ENCODE assay signal across 20 cellular contexts in the genomic region with DNA sequence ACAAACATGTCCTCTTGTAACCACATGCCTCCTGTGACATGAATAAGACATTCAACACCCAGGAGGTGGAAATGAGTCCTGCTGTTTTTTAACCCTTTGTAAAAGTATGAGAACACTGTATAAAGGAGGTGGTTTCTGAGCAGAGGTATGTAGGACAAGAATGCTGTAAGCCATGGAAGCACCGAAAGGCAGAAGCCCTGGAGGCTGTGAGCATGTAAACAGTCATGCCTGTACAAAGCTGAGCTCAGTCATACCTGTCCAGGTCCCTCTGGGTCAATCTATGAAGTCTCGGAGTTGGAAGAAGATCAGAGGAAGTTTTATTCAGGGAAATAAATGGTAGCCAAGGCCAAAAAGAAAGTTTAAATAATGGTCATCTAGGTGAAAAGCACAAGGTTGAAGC.
"Had no signal": no experiment of that assay in that cellular context is flagged by ENCODE, and none has a peak within 500 bp of the region (broad histone marks: within the 10 kb centered on the region; RNA-seq: fewer than 3 reads in every experiment).

No MANE protein-coding gene starts in this region.

- H3K9me3 Mint-ChIP-seq: activated naive CD8-positive, alpha-beta T cell treated with anti-CD3 and anti-CD28 coated beads for 36 hours; endodermal cell had no signal

- H3K4me3 Mint-ChIP-seq: activated CD4-positive, alpha-beta T cell treated with anti-CD3 and anti-CD28 coated beads, Interleukin-2, amount 10 ng/mL, durations not matched to agents 7 days and 5 days; activated CD8-positive, alpha-beta T cell treated with anti-CD3 and anti-CD28 coated beads, Interleukin-2, amount 10 ng/mL, durations not matched to agents 7 days and 5 days; activated naive CD8-positive, alpha-beta T cell treated with anti-CD3 and anti-CD28 coated beads for 36 hours; endodermal cell had no signal

- H3K27me3 Mint-ChIP-seq: activated naive CD8-positive, alpha-beta T cell treated with anti-CD3 and anti-CD28 coated beads for 36 hours; naive thymus-derived CD8-positive, alpha-beta T cell had no signal

- H3K4me1 ChIP-seq: left lung had no signal

- H3K27me3 ChIP-seq: left lung, neutrophil had no signal

- H3K4me3 ChIP-seq: left lung, lung, thoracic aorta had no signal

- H3K9ac ChIP-seq: parathyroid adenoma had no signal

- DNase-seq: activated CD4-positive, alpha-beta T cell treated with anti-CD3 and anti-CD28 coated beads, Interleukin-2, amount 10 ng/mL, durations not matched to agents 7 days and 5 days; activated CD4-positive, CD25-positive, alpha-beta regulatory T cell treated with anti-CD3 and anti-CD28 coated beads, Interleukin-2, amount 50 U/mL, for 72 hours; activated CD8-positive, alpha-beta T cell treated with anti-CD3 and anti-CD28 coated beads, Interleukin-2, amount 10 ng/mL, durations not matched to agents 7 days and 5 days; activated naive CD8-positive, alpha-beta T cell treated with anti-CD3 and anti-CD28 coated beads for 36 hours; activated T-cell treated with anti-CD3 and anti-CD28 coated beads, Interleukin-2, amount 50 U/mL, for 1 hour; cortex of kidney; endodermal cell; foreskin melanocyte; kidney glomerular epithelial cell; left lung; naive thymus-derived CD8-positive, alpha-beta T cell; right cardiac atrium; stimulated activated CD4-positive, alpha-beta T cell treated with anti-CD3 and anti-CD28 coated beads, Interleukin-4, amount 100 ng/mL, for 24 hours; stimulated activated naive CD4-positive, alpha-beta T cell treated with Interleukin-2 at 50 U/mL for 16 hours; T-helper 1 cell; WERI-Rb-1 had no signal

- H3K9me3 ChIP-seq: left lung, neutrophil, thoracic aorta had no signal

- H3K27ac Mint-ChIP-seq: activated CD4-positive, alpha-beta T cell treated with anti-CD3 and anti-CD28 coated beads, Interleukin-2, amount 10 ng/mL, durations not matched to agents 7 days and 5 days; activated CD8-positive, alpha-beta T cell treated with anti-CD3 and anti-CD28 coated beads, Interleukin-2, amount 10 ng/mL, durations not matched to agents 7 days and 5 days; activated naive CD8-positive, alpha-beta T cell treated with anti-CD3 and anti-CD28 coated beads for 36 hours; endodermal cell had no signal

- ATAC-seq: activated CD8-positive, alpha-beta T cell treated with anti-CD3 and anti-CD28 coated beads, Interleukin-2, amount 10 ng/mL, durations not matched to agents 7 days and 5 days; naive thymus-derived CD8-positive, alpha-beta T cell; right cardiac atrium had no signal

- H3K36me3 ChIP-seq: left lung, neutrophil, thoracic aorta, WERI-Rb-1 had no signal

- H3K27ac ChIP-seq: left lung, neutrophil, parathyroid adenoma, thoracic aorta, WERI-Rb-1 had no signal

- H3K36me3 Mint-ChIP-seq: activated naive CD8-positive, alpha-beta T cell treated with anti-CD3 and anti-CD28 coated beads for 36 hours; naive thymus-derived CD8-positive, alpha-beta T cell had no signal
